Comparison of ENCODE assay signal across 9 cellular contexts in the genomic region with DNA sequence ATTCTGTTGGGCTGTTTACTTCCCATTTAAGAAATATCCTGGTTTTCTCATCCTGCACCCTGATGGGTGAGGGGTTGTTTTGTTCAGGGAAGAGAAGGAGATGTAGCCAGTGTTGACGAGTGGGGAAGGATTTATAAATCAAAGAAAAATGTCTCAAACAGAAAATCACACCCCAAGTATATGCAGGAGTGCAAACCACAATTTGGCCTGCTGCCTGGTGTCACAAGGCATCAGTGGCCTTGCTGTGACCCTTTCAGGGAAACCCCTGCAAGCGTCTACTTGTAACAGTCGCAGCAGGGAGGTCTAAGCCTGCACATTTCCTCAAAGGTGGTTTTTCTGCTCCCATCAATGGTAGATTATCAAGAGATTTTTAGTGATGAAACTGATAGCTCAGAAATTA.
DNase-seq lines count a peak whose midpoint lies in the region; ATAC-seq lines count a peak whose summit lies in the region.
"Had no signal": no experiment of that assay in that cellular context is flagged by ENCODE, and none has a peak within 500 bp of the region (broad histone marks: within the 10 kb centered on the region; RNA-seq: fewer than 3 reads in every experiment).

No MANE protein-coding gene starts in this region.

- ATAC-seq in GM18520 (IDR thresholded peaks at IDR 0.05; ENCODE audit: unreplicated experiment) (peak; percentile 99), GM21528 (IDR thresholded peaks at IDR 0.05; ENCODE audit: low FRiP score, unreplicated experiment) (peak; percentile 96), HG03175 (IDR thresholded peaks at IDR 0.05; ENCODE audit: unreplicated experiment) (peak; percentile 97)

- DNase-seq in kidney tubule cell (ENCODE audit: low spot score) (peak; percentile 26), NCI-H526 (lab: John Stamatoyannopoulos, UW) (no peak), T-helper 9 cell (no peak), NCI-H82 (lab: John Stamatoyannopoulos, UW) (no peak)
- no peak for DNase-seq in activated naive CD4-positive, alpha-beta T cell treated with Interleukin-2 at 50 U/mL for 16 hours
- DNase-seq: DMS79 had no signal
